ENCODE assay signal across 34 cellular contexts in the genomic region with DNA sequence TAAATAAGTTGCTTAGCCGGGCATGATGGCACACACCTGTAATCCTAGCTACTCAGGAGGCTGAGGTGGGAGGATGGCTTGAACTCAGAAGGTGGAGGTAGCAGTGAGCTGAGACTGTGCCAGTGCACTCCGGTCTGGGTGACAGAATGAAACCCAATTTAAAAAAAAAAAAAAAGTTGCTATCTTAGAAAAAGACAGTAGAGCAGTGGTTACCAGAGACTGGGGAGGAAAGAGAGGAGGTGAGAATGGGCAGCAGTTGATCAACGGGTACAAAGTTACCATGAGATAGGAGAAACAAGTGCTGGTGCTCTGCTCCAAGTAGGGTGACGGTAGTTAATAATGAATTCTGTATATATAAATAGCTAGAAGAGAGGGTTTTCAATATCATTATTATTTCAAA. TPM values are rescaled to one million over a fixed set of nuclear protein-coding genes. Genes with fewer than 3 reads are reported as not detected.
DNase-seq lines count a peak whose midpoint lies in the region; ATAC-seq and TF ChIP-seq lines count a peak whose summit lies in the region.
"Had no signal": no experiment of that assay in that cellular context is flagged by ENCODE, and none has a peak within 500 bp of the region (broad histone marks: within the 10 kb centered on the region; RNA-seq: fewer than 3 reads in every experiment).

No MANE protein-coding gene starts in this region.

- H3K4me1 Mint-ChIP-seq in CD8-positive, alpha-beta T cell (ENCODE audit: low read depth) = peaks cover 79% of the 10 kb centered on the region
- peaks cover 58% of the 10 kb centered on the region for H3K4me1 Mint-ChIP-seq in activated T-helper 17 cell treated with anti-CD3 and anti-CD28 coated beads, Interleukin-2, amount 50 U/mL, for 72 hours
- peaks cover 51 to 80% (median 74%) of the 10 kb centered on the region in 7 donors for H3K4me1 Mint-ChIP-seq in naive thymus-derived CD4-positive, alpha-beta T cell

- H3K9me3 Mint-ChIP-seq in CD8-positive, alpha-beta T cell = peaks cover 2% of the 10 kb centered on the region
- H3K9me3 Mint-ChIP-seq in activated T-helper 17 cell treated with anti-CD3 and anti-CD28 coated beads, Interleukin-2, amount 50 U/mL, for 72 hours = no peaks in the 10 kb centered on the region
- H3K9me3 Mint-ChIP-seq in naive thymus-derived CD4-positive, alpha-beta T cell = peaks cover 0 to 6% (median 1%) of the 10 kb centered on the region in 11 donors

- H3K4me1 ChIP-seq in CD8-positive, alpha-beta T cell (ENCODE audit: insufficient read depth, low read length) = peaks cover 44% of the 10 kb centered on the region
- H3K4me1 ChIP-seq in naive thymus-derived CD4-positive, alpha-beta T cell (ENCODE audit: control insufficient read depth in 2 of 2, insufficient read depth in 2 of 2, low read length in 2 of 2) = peaks cover 46 to 47% of the 10 kb centered on the region in 2 donors
- H3K4me1 ChIP-seq: breast epithelium, colonic mucosa, right lobe of liver, thyroid gland, uterus had no signal

- peak overlapping the region; percentile 71 for H3K27ac Mint-ChIP-seq in CD8-positive, alpha-beta T cell
- H3K27ac Mint-ChIP-seq in activated T-helper 17 cell treated with anti-CD3 and anti-CD28 coated beads, Interleukin-2, amount 50 U/mL, for 72 hours = no peak overlapping the region
- H3K27ac Mint-ChIP-seq in naive thymus-derived CD4-positive, alpha-beta T cell = peak overlapping the region in 2 of 9 donors; percentile 6 to 41
- H3K27ac Mint-ChIP-seq: progenitor cell of endocrine pancreas had no signal

- no peak overlapping the region for H3K27ac ChIP-seq in CD8-positive, alpha-beta T cell (ENCODE audit: low read depth, low read length)
- H3K27ac ChIP-seq in naive thymus-derived CD4-positive, alpha-beta T cell (ENCODE audit: low read depth, low read length) = no peak overlapping the region
- no peak overlapping the region for H3K27ac ChIP-seq in RWPE1
- H3K27ac ChIP-seq: breast epithelium, colonic mucosa, GM23248, neutrophil, right lobe of liver, thyroid gland, uterus, WERI-Rb-1 had no signal

- CTCF ChIA-PET in CD8-positive, alpha-beta T cell (lab: Charles Lee) = interaction anchor here (1.8 to 8.3 kb wide), 3 partner anchors 17 to 77 kb away, joined by 5 to 56 read pairs (median 12); a partner anchor contains a TSS
- CTCF ChIA-PET in naive thymus-derived CD4-positive, alpha-beta T cell (lab: Charles Lee) = interaction anchor here (0.6 to 2.1 kb wide), 4 partner anchors 16 to 1350 kb away, joined by 3 to 16 read pairs (median 3); a partner anchor contains a TSS
- CTCF ChIA-PET in RWPE1 (lab: Yijun Ruan, JAX) = interaction anchor here (0.6 kb wide), 1 partner anchor 74 kb away, joined by 4 read pairs; no protein-coding TSS in a partner anchor

- POLR2A ChIA-PET in CD8-positive, alpha-beta T cell (lab: Charles Lee) = interaction anchor here (1.9 kb wide), 1 partner anchor 15 kb away, joined by 7 read pairs; no protein-coding TSS in a partner anchor
- POLR2A ChIA-PET in naive thymus-derived CD4-positive, alpha-beta T cell (lab: Charles Lee) = interaction anchor here (1.1 kb wide), 1 partner anchor 17 kb away, joined by 4 read pairs; no protein-coding TSS in a partner anchor
- POLR2A ChIA-PET in RWPE1 (lab: Yijun Ruan, JAX; ENCODE audit: low non-redundant PET) = no interaction called here

- peak; percentile 19 for ATAC-seq in CD8-positive, alpha-beta T cell
- ATAC-seq in activated T-helper 17 cell treated with anti-CD3 and anti-CD28 coated beads, Interleukin-2, amount 50 U/mL, for 72 hours (replicated peaks) = no peak
- ATAC-seq in naive thymus-derived CD4-positive, alpha-beta T cell = no peak
- ATAC-seq: left lung, right lobe of liver had no signal

- intact Hi-C loops in CD8-positive, alpha-beta T cell (cut with DNase I, micrococcal nuclease) = no loop called here
- intact Hi-C loops in naive thymus-derived CD4-positive, alpha-beta T cell (cut with micrococcal nuclease) = loop anchor here in 1 of 2 donors (5.0 kb wide), 1 partner anchor 56 kb away; no protein-coding TSS in a partner anchor

- no peak overlapping the region for H3K4me3 ChIP-seq in CD8-positive, alpha-beta T cell (ENCODE audit: low read depth, low read length)
- H3K4me3 ChIP-seq in naive thymus-derived CD4-positive, alpha-beta T cell (ENCODE audit: low read length) = no peak overlapping the region
- H3K4me3 ChIP-seq: breast epithelium, colonic mucosa, GM23248, right lobe of liver, thyroid gland, uterus had no signal

- peaks cover 4% of the 10 kb centered on the region for H3K27me3 Mint-ChIP-seq in CD8-positive, alpha-beta T cell (ENCODE audit: low read depth)
- peaks cover 3% of the 10 kb centered on the region for H3K27me3 Mint-ChIP-seq in activated T-helper 17 cell treated with anti-CD3 and anti-CD28 coated beads, Interleukin-2, amount 50 U/mL, for 72 hours
- peaks cover 0 to 56% (median 5%) of the 10 kb centered on the region in 5 donors for H3K27me3 Mint-ChIP-seq in naive thymus-derived CD4-positive, alpha-beta T cell

- no peaks in the 10 kb centered on the region for H3K9me3 ChIP-seq in CD8-positive, alpha-beta T cell (ENCODE audit: low read length)
- H3K9me3 ChIP-seq in naive thymus-derived CD4-positive, alpha-beta T cell (ENCODE audit: control insufficient read depth in 2 of 3, low read length in 3 of 3) = no peaks in the 10 kb centered on the region
- H3K9me3 ChIP-seq: breast epithelium, colonic mucosa, left lung, neutrophil, right lobe of liver, spleen, thyroid gland, uterus had no signal

- peak overlapping the region; percentile 44 for H3K4me3 Mint-ChIP-seq in CD8-positive, alpha-beta T cell
- H3K4me3 Mint-ChIP-seq in activated T-helper 17 cell treated with anti-CD3 and anti-CD28 coated beads, Interleukin-2, amount 50 U/mL, for 72 hours = peak overlapping the region; percentile 55
- H3K4me3 Mint-ChIP-seq in naive thymus-derived CD4-positive, alpha-beta T cell = peak overlapping the region in 7 of 10 donors; percentile 2 to 54 (median 50)

- H3K27me3 ChIP-seq in CD8-positive, alpha-beta T cell (ENCODE audit: insufficient read depth, low read length) = no peaks in the 10 kb centered on the region
- H3K27me3 ChIP-seq in naive thymus-derived CD4-positive, alpha-beta T cell (ENCODE audit: control insufficient read depth in 2 of 2, insufficient read depth in 2 of 2, low read length in 2 of 2) = no peaks in the 10 kb centered on the region
- H3K27me3 ChIP-seq: breast epithelium, colonic mucosa, left lung, neutrophil, right lobe of liver, spleen, thyroid gland, uterus had no signal

- H3K36me3 Mint-ChIP-seq in CD8-positive, alpha-beta T cell = no peaks in the 10 kb centered on the region
- H3K36me3 Mint-ChIP-seq in activated T-helper 17 cell treated with anti-CD3 and anti-CD28 coated beads, Interleukin-2, amount 50 U/mL, for 72 hours (ENCODE audit: low read depth) = no peaks in the 10 kb centered on the region
- peaks cover 0 to 37% (median 0%) of the 10 kb centered on the region in 5 donors for H3K36me3 Mint-ChIP-seq in naive thymus-derived CD4-positive, alpha-beta T cell

- no peaks in the 10 kb centered on the region for H3K36me3 ChIP-seq in CD8-positive, alpha-beta T cell (ENCODE audit: insufficient read depth, low read length)
- H3K36me3 ChIP-seq in naive thymus-derived CD4-positive, alpha-beta T cell (ENCODE audit: control insufficient read depth in 2 of 3, insufficient read depth in 3 of 3, low read length in 3 of 3) = no peaks in the 10 kb centered on the region
- H3K36me3 ChIP-seq: breast epithelium, colonic mucosa, left lung, neutrophil, right lobe of liver, spleen, thyroid gland, uterus, WERI-Rb-1 had no signal

- no peak for TF ChIP-seq CTCF in CD8-positive, alpha-beta T cell (IDR thresholded peaks at IDR 0.05)
- TF ChIP-seq CTCF in RWPE1 (conservative IDR thresholded peaks at IDR 0.05; ENCODE audit: low read depth) = no peak

- DNase-seq in activated CD8-positive, alpha-beta memory T cell treated with anti-CD3 and anti-CD28 coated beads for 24 hours = peak; percentile 46
- DNase-seq in activated CD8-positive, alpha-beta memory T cell treated with anti-CD3 and anti-CD28 coated beads, Interleukin-2, amount 50 U/mL, for 4 hours = no peak
- no peak for DNase-seq in CD8-positive, alpha-beta T cell
- DNase-seq in naive thymus-derived CD4-positive, alpha-beta T cell = no peak
- DNase-seq in cerebellar cortex (ENCODE audit: low spot score) = no peak
- no peak for DNase-seq in RWPE1 (ENCODE audit: low spot score)
- DNase-seq in NCI-H524 treated with DMSO at 0.1 percent for 48 hours (lab: John Stamatoyannopoulos, UW) = no peak
- DNase-seq: activated CD4-positive, alpha-beta T cell treated with anti-CD3 and anti-CD28 coated beads, Interleukin-2, amount 50 U/mL, for 1 hour; activated gamma-delta T cell; activated T-cell treated with anti-CD3 and anti-CD28 coated beads for 4 hours; amygdala; colonic mucosa; DMS 273 treated with DMSO at 0.1 percent for 48 hours; effector memory CD4-positive, alpha-beta T cell; EL; glutamatergic neuron; GM23248; left lung; mesenchymal stem cell; NCI-H1048; NCI-H2107; NCI-H345; NCI-H82; right lobe of liver; spleen; stimulated activated CD4-positive, alpha-beta T cell treated with anti-CD3 and anti-CD28 coated beads, Interleukin-2, amount 100 ng/mL, for 24 hours; thyroid gland; uterus; WERI-Rb-1 had no signal

RNA-seq across cellular contexts. Expression of a gene that starts 0.8 kb away (rescaled TPM):
- under 1 TPM; 0.62 to 0.67 TPM for total RNA-seq in CD8-positive, alpha-beta T cell
- 10 to 100 TPM in 1 of 2 donors, 1 to 10 TPM in 1; 2.9 to 17.5 TPM for total RNA-seq in activated T-helper 17 cell treated with anti-CD3 and anti-CD28 coated beads, Interleukin-2, amount 50 U/mL, for 72 hours
- 10 to 100 TPM in 2 of 5 experiments, 1 to 10 TPM in 1, under 1 TPM in 2; 0.41 to 34.9 (median 2.0) TPM for total RNA-seq in naive thymus-derived CD4-positive, alpha-beta T cell
- polyA plus RNA-seq in naive thymus-derived CD4-positive, alpha-beta T cell = under 1 TPM in 1 of 2 donors, not detected in 1; 0.13 TPM
- total RNA-seq: epithelial cell of proximal tubule, GM23248, progenitor cell of endocrine pancreas had no signal
- polyA plus RNA-seq: GM23248 had no signal

RNA-seq across cellular contexts. Expression of a gene that starts 17.7 kb away (rescaled TPM):
- total RNA-seq in CD8-positive, alpha-beta T cell = 1 to 10 TPM; 6.7 to 7.5 TPM
- total RNA-seq in activated T-helper 17 cell treated with anti-CD3 and anti-CD28 coated beads, Interleukin-2, amount 50 U/mL, for 72 hours = 10 to 100 TPM in 1 of 2 donors, 1 to 10 TPM in 1; 2.2 to 13.8 TPM
- total RNA-seq in naive thymus-derived CD4-positive, alpha-beta T cell = 10 to 100 TPM in 1 of 5 experiments, 1 to 10 TPM in 1, under 1 TPM in 3; 0.66 to 22.5 (median 0.95) TPM
- not detected for polyA plus RNA-seq in naive thymus-derived CD4-positive, alpha-beta T cell
- total RNA-seq: epithelial cell of proximal tubule, GM23248, progenitor cell of endocrine pancreas had no signal
- polyA plus RNA-seq: GM23248 had no signal

RNA-seq across cellular contexts. Expression of a gene that starts 54.0 kb away (rescaled TPM):
- total RNA-seq in CD8-positive, alpha-beta T cell = 1 to 10 TPM; 5.3 to 6.6 TPM
- total RNA-seq in activated T-helper 17 cell treated with anti-CD3 and anti-CD28 coated beads, Interleukin-2, amount 50 U/mL, for 72 hours = 1 to 10 TPM; 2.1 to 3.7 TPM
- total RNA-seq in naive thymus-derived CD4-positive, alpha-beta T cell = 10 to 100 TPM in 1 of 5 experiments, 1 to 10 TPM in 2, under 1 TPM in 2; 0.35 to 20.5 (median 5.0) TPM
- 1 to 10 TPM in 1 of 2 donors, under 1 TPM in 1; 0.34 to 1.3 TPM for polyA plus RNA-seq in naive thymus-derived CD4-positive, alpha-beta T cell
- total RNA-seq: epithelial cell of proximal tubule, GM23248, progenitor cell of endocrine pancreas had no signal
- polyA plus RNA-seq: GM23248 had no signal
